Comparison of ENCODE assay signal across 21 cellular contexts in genomic region chr2:95018861-95019550, GRCh38. TPM values are rescaled to one million over a fixed set of nuclear protein-coding genes. Genes with fewer than 3 reads are reported as not detected.
DNase-seq lines count a peak whose midpoint lies in the region; ATAC-seq and TF ChIP-seq lines count a peak whose summit lies in the region.
"Had no signal": no experiment of that assay in that cellular context is flagged by ENCODE, and none has a peak within 500 bp of the region (broad histone marks: within the 10 kb centered on the region; RNA-seq: fewer than 3 reads in every experiment).

No MANE protein-coding gene starts in this region.

- TF ChIP-seq CTCF in chondrocyte (IDR thresholded peaks at IDR 0.05) = no peak
- TF ChIP-seq CTCF in type B pancreatic cell (conservative IDR thresholded peaks at IDR 0.05) = no peak

- H3K4me1 Mint-ChIP-seq in activated naive CD4-positive, alpha-beta T cell treated with anti-CD3 and anti-CD28 coated beads, Interleukin-2, amount 10 ng/mL, durations not matched to agents 7 days and 5 days = peaks cover 44% of the 10 kb centered on the region
- H3K4me1 Mint-ChIP-seq in chondrocyte (ENCODE audit: low read depth) = no peaks in the 10 kb centered on the region
- H3K4me1 Mint-ChIP-seq in type B pancreatic cell (ENCODE audit: unreplicated experiment) = peaks cover 49% of the 10 kb centered on the region
- H3K4me1 Mint-ChIP-seq in activated T-cell treated with anti-CD3 and anti-CD28 coated beads, Interleukin-2, amount 50 U/mL, for 4 hours (ENCODE audit: low read depth) = peaks cover 23% of the 10 kb centered on the region

- H3K27me3 Mint-ChIP-seq in activated naive CD4-positive, alpha-beta T cell treated with anti-CD3 and anti-CD28 coated beads, Interleukin-2, amount 10 ng/mL, durations not matched to agents 7 days and 5 days = peaks cover 6% of the 10 kb centered on the region
- H3K27me3 Mint-ChIP-seq in chondrocyte (ENCODE audit: low read depth) = peaks cover 32% of the 10 kb centered on the region
- H3K27me3 Mint-ChIP-seq in type B pancreatic cell = peaks cover 25% of the 10 kb centered on the region
- H3K27me3 Mint-ChIP-seq in activated T-cell treated with anti-CD3 and anti-CD28 coated beads, Interleukin-2, amount 50 U/mL, for 4 hours (ENCODE audit: low read depth) = no peaks in the 10 kb centered on the region
- H3K27me3 Mint-ChIP-seq: activated CD4-positive, alpha-beta memory T cell treated with anti-CD3 and anti-CD28 coated beads, Interleukin-2, amount 10 ng/mL, durations not matched to agents 7 days and 5 days had no signal

- H3K9me3 Mint-ChIP-seq in activated naive CD4-positive, alpha-beta T cell treated with anti-CD3 and anti-CD28 coated beads, Interleukin-2, amount 10 ng/mL, durations not matched to agents 7 days and 5 days = no peaks in the 10 kb centered on the region
- H3K9me3 Mint-ChIP-seq in activated naive CD4-positive, alpha-beta T cell treated with anti-CD3 and anti-CD28 coated beads, Interleukin-2, amount 50 U/mL, for 72 hours = no peaks in the 10 kb centered on the region
- H3K9me3 Mint-ChIP-seq in chondrocyte (ENCODE audit: low read depth) (no peaks in the 10 kb centered on the region), type B pancreatic cell (peaks cover 5% of the 10 kb centered on the region)
- no peaks in the 10 kb centered on the region for H3K9me3 Mint-ChIP-seq in activated T-cell treated with anti-CD3 and anti-CD28 coated beads, Interleukin-2, amount 50 U/mL, for 4 hours
- H3K9me3 Mint-ChIP-seq: activated CD4-positive, alpha-beta memory T cell treated with anti-CD3 and anti-CD28 coated beads, Interleukin-2, amount 10 ng/mL, durations not matched to agents 7 days and 5 days; nephron progenitor cell had no signal

- H3K36me3 Mint-ChIP-seq in activated naive CD4-positive, alpha-beta T cell treated with anti-CD3 and anti-CD28 coated beads, Interleukin-2, amount 10 ng/mL, durations not matched to agents 7 days and 5 days = no peaks in the 10 kb centered on the region
- H3K36me3 Mint-ChIP-seq in activated naive CD4-positive, alpha-beta T cell treated with anti-CD3 and anti-CD28 coated beads, Interleukin-2, amount 50 U/mL, for 72 hours = no peaks in the 10 kb centered on the region
- H3K36me3 Mint-ChIP-seq in chondrocyte (ENCODE audit: low read depth) = no peaks in the 10 kb centered on the region
- H3K36me3 Mint-ChIP-seq in type B pancreatic cell = no peaks in the 10 kb centered on the region
- H3K36me3 Mint-ChIP-seq in activated T-cell treated with anti-CD3 and anti-CD28 coated beads, Interleukin-2, amount 50 U/mL, for 4 hours (ENCODE audit: insufficient read depth) = no peaks in the 10 kb centered on the region

- no peak overlapping the region for H3K27ac Mint-ChIP-seq in activated naive CD4-positive, alpha-beta T cell treated with anti-CD3 and anti-CD28 coated beads, Interleukin-2, amount 10 ng/mL, durations not matched to agents 7 days and 5 days
- H3K27ac Mint-ChIP-seq in activated naive CD4-positive, alpha-beta T cell treated with anti-CD3 and anti-CD28 coated beads, Interleukin-2, amount 50 U/mL, for 72 hours = peak overlapping the region in 1 of 2 donors; percentile 76
- H3K27ac Mint-ChIP-seq in chondrocyte (ENCODE audit: unreplicated experiment) (no peak overlapping the region), type B pancreatic cell (peak overlapping the region; percentile 91)
- H3K27ac Mint-ChIP-seq: activated CD4-positive, alpha-beta memory T cell treated with anti-CD3 and anti-CD28 coated beads, Interleukin-2, amount 10 ng/mL, durations not matched to agents 7 days and 5 days; nephron progenitor cell had no signal

- peak; percentile 30 for DNase-seq in activated naive CD4-positive, alpha-beta T cell treated with anti-CD3 and anti-CD28 coated beads, Interleukin-2, amount 10 ng/mL, durations not matched to agents 7 days and 5 days
- DNase-seq in activated naive CD4-positive, alpha-beta T cell treated with anti-CD3 and anti-CD28 coated beads, Interleukin-2, amount 50 U/mL, for 72 hours (ENCODE audit: low spot score in 2 of 2) = no peak
- DNase-seq in chondrocyte (ENCODE audit: low spot score) = peak; percentile 69
- peak; percentile 80 for DNase-seq in kidney tubule cell (ENCODE audit: low spot score)
- no peak for DNase-seq in type B pancreatic cell (ENCODE audit: extremely low spot score, unreplicated experiment)
- no peak for DNase-seq in midbrain (lab: John Stamatoyannopoulos, UW)
- no peak for DNase-seq in activated T-cell treated with anti-CD3 and anti-CD28 coated beads, Interleukin-2, amount 50 U/mL, for 4 hours
- DNase-seq: activated CD4-positive, alpha-beta memory T cell treated with anti-CD3 and anti-CD28 coated beads, Interleukin-2, amount 10 ng/mL, durations not matched to agents 7 days and 5 days; activated CD4-positive, CD25-positive, alpha-beta regulatory T cell; activated naive CD4-positive, alpha-beta T cell; erythroblast; kidney glomerular epithelial cell; NCI-H2081 treated with DMSO at 0.1 percent for 48 hours; NCI-H510A; nephron progenitor cell had no signal

- no peak overlapping the region for H3K4me3 Mint-ChIP-seq in activated naive CD4-positive, alpha-beta T cell treated with anti-CD3 and anti-CD28 coated beads, Interleukin-2, amount 10 ng/mL, durations not matched to agents 7 days and 5 days
- no peak overlapping the region for H3K4me3 Mint-ChIP-seq in chondrocyte (ENCODE audit: unreplicated experiment)
- H3K4me3 Mint-ChIP-seq in type B pancreatic cell = no peak overlapping the region
- no peak overlapping the region for H3K4me3 Mint-ChIP-seq in activated T-cell treated with anti-CD3 and anti-CD28 coated beads, Interleukin-2, amount 50 U/mL, for 4 hours
- H3K4me3 Mint-ChIP-seq: activated CD4-positive, alpha-beta memory T cell treated with anti-CD3 and anti-CD28 coated beads, Interleukin-2, amount 10 ng/mL, durations not matched to agents 7 days and 5 days; nephron progenitor cell had no signal

- ATAC-seq in activated naive CD4-positive, alpha-beta T cell treated with anti-CD3 and anti-CD28 coated beads, Interleukin-2, amount 50 U/mL, for 72 hours = no peak
- ATAC-seq in HG03097 (IDR thresholded peaks at IDR 0.05; ENCODE audit: low FRiP score, unreplicated experiment) = no peak
- ATAC-seq in activated T-cell treated with anti-CD3 and anti-CD28 coated beads, Interleukin-2, amount 50 U/mL, for 4 hours = no peak
- ATAC-seq: A549, gastroesophageal sphincter, HepG2, sciatic nerve, SK-N-SH treated with all-trans-retinoic acid at 6 μM for 48 hours had no signal

- CTCF ChIA-PET in activated naive CD4-positive, alpha-beta T cell treated with anti-CD3 and anti-CD28 coated beads, Interleukin-2, amount 10 ng/mL, durations not matched to agents 7 days and 5 days (lab: Charles Lee) = interaction anchor here (0.7 to 9.6 kb wide), 2 partner anchors 35 to 60 kb away, joined by 5 to 489 read pairs; no protein-coding TSS in a partner anchor

RNA-seq across cellular contexts. Expression of gene MAL, which starts 6.5 kb away (rescaled TPM):
- 10 to 100 TPM; 26.3 to 62.8 TPM for total RNA-seq in activated naive CD4-positive, alpha-beta T cell treated with anti-CD3 and anti-CD28 coated beads, Interleukin-2, amount 50 U/mL, for 72 hours
- total RNA-seq in chondrocyte (not detected in 3 replicates), type B pancreatic cell (ENCODE audit: low replicate concordance) (205 and 250 TPM in 2 replicates)
- 1 to 10 TPM; 5.6 to 6.1 (median 6.1) TPM for total RNA-seq in activated T-cell treated with anti-CD3 and anti-CD28 coated beads, Interleukin-2, amount 50 U/mL, for 4 hours
- total RNA-seq: HepG2 had no signal

Comparison
In these comparisons a context has a peak if more than half of its experiments do, and no peak if none do; other contexts are left out.
1. DNase-seq: peak in activated naive CD4-positive, alpha-beta T cell treated with anti-CD3 and anti-CD28 coated beads, Interleukin-2, amount 10 ng/mL, durations not matched to agents 7 days and 5 days (single experiment), chondrocyte (single experiment) and kidney tubule cell (single experiment); none in activated naive CD4-positive, alpha-beta T cell treated with anti-CD3 and anti-CD28 coated beads, Interleukin-2, amount 50 U/mL, for 72 hours (0 of 2), type B pancreatic cell (single experiment), midbrain (single experiment) and activated T-cell treated with anti-CD3 and anti-CD28 coated beads, Interleukin-2, amount 50 U/mL, for 4 hours (single experiment).